In genomic region chr12:106309671-106310313, GRCh38 we compare ENCODE assay signal across 12 cellular contexts. TPM values are rescaled to one million over a fixed set of nuclear protein-coding genes. Genes with fewer than 3 reads are reported as not detected.
DNase-seq lines count a peak whose midpoint lies in the region; ATAC-seq and TF ChIP-seq lines count a peak whose summit lies in the region.
"Had no signal": no experiment of that assay in that cellular context is flagged by ENCODE, and none has a peak within 500 bp of the region (broad histone marks: within the 10 kb centered on the region; RNA-seq: fewer than 3 reads in every experiment).

No MANE protein-coding gene starts in this region.

- H3K36me3 Mint-ChIP-seq in chondrocyte (ENCODE audit: low read depth) = no peaks in the 10 kb centered on the region
- H3K36me3 Mint-ChIP-seq in activated T-helper 2 cell treated with anti-CD3 and anti-CD28 coated beads, Interferon-gamma antibody, Interleukin-2, Interleukin-4, amounts not matched to agents 10 μg/mL and 5 μg/mL and 100 μg/mL, durations not matched to agents 14 hours and 24 hours and 36 hours (ENCODE audit: low read depth) = no peaks in the 10 kb centered on the region
- peaks cover 2% of the 10 kb centered on the region for H3K36me3 Mint-ChIP-seq in neural progenitor cell

- H3K4me3 ChIP-seq in HEK293 (ENCODE audit: low read depth, low read length) (no peak overlapping the region), lung (no peak overlapping the region), neural progenitor cell (no peak overlapping the region)
- H3K4me3 ChIP-seq: mucosa of descending colon had no signal

- H3K9me3 ChIP-seq in HEK293 (ENCODE audit: control insufficient read depth, insufficient read depth, low read depth, low read length) = no peaks in the 10 kb centered on the region
- H3K9me3 ChIP-seq in lung (ENCODE audit: control insufficient read depth in 2 of 2, insufficient read depth in 1 of 2, low read length in 1 of 2) = no peaks in the 10 kb centered on the region
- H3K9me3 ChIP-seq in neural progenitor cell (ENCODE audit: low read depth) = no peaks in the 10 kb centered on the region
- H3K9me3 ChIP-seq: mucosa of descending colon had no signal

- H4K20me1 ChIP-seq in neural progenitor cell (ENCODE audit: low read depth) = no peaks in the 10 kb centered on the region

- no peaks in the 10 kb centered on the region for H3F3A ChIP-seq in neural progenitor cell (ENCODE audit: low read depth)

- no peaks in the 10 kb centered on the region for H3K27me3 Mint-ChIP-seq in chondrocyte (ENCODE audit: low read depth)
- H3K27me3 Mint-ChIP-seq in activated T-helper 2 cell treated with anti-CD3 and anti-CD28 coated beads, Interferon-gamma antibody, Interleukin-2, Interleukin-4, amounts not matched to agents 10 μg/mL and 5 μg/mL and 100 μg/mL, durations not matched to agents 14 hours and 24 hours and 36 hours (ENCODE audit: low read depth) = no peaks in the 10 kb centered on the region
- H3K27me3 Mint-ChIP-seq in neural progenitor cell (ENCODE audit: insufficient read depth, low read depth) = peaks cover 3% of the 10 kb centered on the region

- POLR2A ChIA-PET in HEK293 (lab: Yijun Ruan, JAX) = no interaction called here

- peak; percentile 42 for ATAC-seq in lung (ENCODE audit: insufficient read depth, low FRiP score)
- no peak for ATAC-seq in GM21381 (IDR thresholded peaks at IDR 0.05; ENCODE audit: unreplicated experiment)
- ATAC-seq in HG03342 (IDR thresholded peaks at IDR 0.05; ENCODE audit: unreplicated experiment) = no peak

- no peak overlapping the region for H3K4me2 ChIP-seq in neural progenitor cell

- H3K27me3 ChIP-seq in lung (ENCODE audit: control insufficient read depth, insufficient read depth) (no peaks in the 10 kb centered on the region), neural progenitor cell (no peaks in the 10 kb centered on the region)

- intact Hi-C loops in activated T-helper 2 cell treated with anti-CD3 and anti-CD28 coated beads, Interferon-gamma antibody, Interleukin-2, Interleukin-4, amounts not matched to agents 10 μg/mL and 5 μg/mL and 100 μg/mL, durations not matched to agents 14 hours and 24 hours and 36 hours (cut with micrococcal nuclease) = loop anchor here (10.0 kb wide), 2 partner anchors 1375 to 1705 kb away; partner anchors contain the start of gene PWP1

- DNase-seq in AG08395 (ENCODE audit: low spot score) = peak; percentile 76
- no peak for DNase-seq in chondrocyte (ENCODE audit: low spot score)
- no peak for DNase-seq in lung (ENCODE audit: low spot score)
- no peak for DNase-seq in activated T-helper 2 cell treated with anti-CD3 and anti-CD28 coated beads, Interferon-gamma antibody, Interleukin-2, Interleukin-4, amounts not matched to agents 10 μg/mL and 5 μg/mL and 100 μg/mL, durations not matched to agents 14 hours and 24 hours and 36 hours (ENCODE audit: low spot score)
- no peak for DNase-seq in neural progenitor cell (ENCODE audit: low spot score)
- DNase-seq: mucosa of descending colon, NCI-H524 had no signal

- no peaks in the 10 kb centered on the region; a peak in 1 of 3 replicates for H3K36me3 ChIP-seq in HEK293 (ENCODE audit: control insufficient read depth in 2 of 2, insufficient read depth in 1 of 2, low read length in 2 of 2)
- peaks cover 7 to 9% of the 10 kb centered on the region in 2 donors for H3K36me3 ChIP-seq in lung (ENCODE audit: control insufficient read depth in 2 of 2, insufficient read depth in 2 of 2, low read length in 2 of 2)
- H3K36me3 ChIP-seq in neural progenitor cell = no peaks in the 10 kb centered on the region

- H3K4me3 Mint-ChIP-seq in chondrocyte (ENCODE audit: unreplicated experiment) (no peak overlapping the region), neural progenitor cell (no peak overlapping the region)
- no peak overlapping the region for H3K4me3 Mint-ChIP-seq in activated T-helper 2 cell treated with anti-CD3 and anti-CD28 coated beads, Interferon-gamma antibody, Interleukin-2, Interleukin-4, amounts not matched to agents 10 μg/mL and 5 μg/mL and 100 μg/mL, durations not matched to agents 14 hours and 24 hours and 36 hours (ENCODE audit: low read depth)
- H3K4me3 Mint-ChIP-seq: activated T-helper 1 cell treated with anti-CD3 and anti-CD28 coated beads, Interleukin-12 subunit alpha, Interleukin-12 subunit beta, Interleukin-2, Interleukin-4 antibody, amounts not matched to agents 30 ng/mL and 10 ng/mL and 1 ng/mL, durations not matched to agents 14 hours and 24 hours and 36 hours; T-helper 1 cell treated with Interleukin-12 subunit alpha and Interleukin-12 subunit beta and Interleukin-4 antibody, amounts not matched to agents 30 μg/mL and 1 μg/mL, for 36 hours had no signal

- CTCF ChIA-PET in HEK293 (lab: Yijun Ruan, JAX) = interaction anchor here (0.6 kb wide), 1 partner anchor 42 kb away, joined by 3 read pairs; no protein-coding TSS in a partner anchor

- H3K27ac Mint-ChIP-seq in chondrocyte (ENCODE audit: unreplicated experiment) (peak overlapping the region; percentile 94), neural progenitor cell (no peak overlapping the region)
- H3K27ac Mint-ChIP-seq in activated T-helper 2 cell treated with anti-CD3 and anti-CD28 coated beads, Interferon-gamma antibody, Interleukin-2, Interleukin-4, amounts not matched to agents 10 μg/mL and 5 μg/mL and 100 μg/mL, durations not matched to agents 14 hours and 24 hours and 36 hours = no peak overlapping the region
- H3K27ac Mint-ChIP-seq: activated T-helper 1 cell treated with anti-CD3 and anti-CD28 coated beads, Interleukin-12 subunit alpha, Interleukin-12 subunit beta, Interleukin-2, Interleukin-4 antibody, amounts not matched to agents 30 ng/mL and 10 ng/mL and 1 ng/mL, durations not matched to agents 14 hours and 24 hours and 36 hours; T-helper 1 cell treated with Interleukin-12 subunit alpha and Interleukin-12 subunit beta and Interleukin-4 antibody, amounts not matched to agents 30 μg/mL and 1 μg/mL, for 36 hours had no signal

- 62 to 77% methylated on average over 5 of the region's 5 CpGs for WGBS in lung, 2 donors

- no peaks in the 10 kb centered on the region for H3K4me1 ChIP-seq in HEK293 (ENCODE audit: control insufficient read depth, insufficient read depth, low read length)
- H3K4me1 ChIP-seq in lung (ENCODE audit: control insufficient read depth in 2 of 2, insufficient read depth in 2 of 2, low read length in 2 of 2) = peaks cover 10 to 27% of the 10 kb centered on the region in 2 donors
- H3K4me1 ChIP-seq in neural progenitor cell = peaks cover 8% of the 10 kb centered on the region

- no peak overlapping the region for H3K9ac ChIP-seq in neural progenitor cell

- H3K27ac ChIP-seq in HEK293 (ENCODE audit: extremely low read depth, low read depth, low read length) (no peak overlapping the region), lung (ENCODE audit: low read depth in 1 of 2, low read length in 1 of 2) (peak overlapping the region in 1 of 2 donors; percentile 37), neural progenitor cell (no peak overlapping the region)

- H3K79me2 ChIP-seq in neural progenitor cell (ENCODE audit: low read depth) = no peaks in the 10 kb centered on the region

- H2AFZ ChIP-seq in neural progenitor cell (replicated peaks) = no peak overlapping the region

- TF ChIP-seq CTCF in HEK293 (tag by site-specific recombination; IDR thresholded peaks at IDR 0.05) = no peak
- TF ChIP-seq CTCF in chondrocyte (IDR thresholded peaks at IDR 0.05) = no peak
- TF ChIP-seq CTCF in lung (IDR thresholded peaks at IDR 0.05; ENCODE audit: control extremely low read depth, extremely low read depth) = no peak
- no peak for TF ChIP-seq CTCF in neural progenitor cell (IDR thresholded peaks at IDR 0.05)

- H3K9me3 Mint-ChIP-seq in chondrocyte (ENCODE audit: low read depth) (no peaks in the 10 kb centered on the region), neural progenitor cell (no peaks in the 10 kb centered on the region)
- H3K9me3 Mint-ChIP-seq in activated T-helper 2 cell treated with anti-CD3 and anti-CD28 coated beads, Interferon-gamma antibody, Interleukin-2, Interleukin-4, amounts not matched to agents 10 μg/mL and 5 μg/mL and 100 μg/mL, durations not matched to agents 14 hours and 24 hours and 36 hours = no peaks in the 10 kb centered on the region
- H3K9me3 Mint-ChIP-seq: activated T-helper 1 cell treated with anti-CD3 and anti-CD28 coated beads, Interleukin-12 subunit alpha, Interleukin-12 subunit beta, Interleukin-2, Interleukin-4 antibody, amounts not matched to agents 30 ng/mL and 10 ng/mL and 1 ng/mL, durations not matched to agents 14 hours and 24 hours and 36 hours; T-helper 1 cell treated with Interleukin-12 subunit alpha and Interleukin-12 subunit beta and Interleukin-4 antibody, amounts not matched to agents 30 μg/mL and 1 μg/mL, for 36 hours had no signal

- H3K4me1 Mint-ChIP-seq in chondrocyte (ENCODE audit: low read depth) (peaks cover 31% of the 10 kb centered on the region), neural progenitor cell (peaks cover 16% of the 10 kb centered on the region)
- H3K4me1 Mint-ChIP-seq in activated T-helper 2 cell treated with anti-CD3 and anti-CD28 coated beads, Interferon-gamma antibody, Interleukin-2, Interleukin-4, amounts not matched to agents 10 μg/mL and 5 μg/mL and 100 μg/mL, durations not matched to agents 14 hours and 24 hours and 36 hours (ENCODE audit: low read depth) = peaks cover 12% of the 10 kb centered on the region

TF ChIP-seq in HEK293, 187 proteins besides CTCF, POLR2A, EP300 and RAD21 (continues in another document):
- TF ChIP-seq ZNF48 (tag by site-specific recombination; IDR thresholded peaks at IDR 0.05) (no peak), ZSCAN16 (tag by site-specific recombination; IDR thresholded peaks at IDR 0.05) (no peak), SCRT1 (tag by site-specific recombination; IDR thresholded peaks at IDR 0.05; ENCODE audit: borderline replicate concordance) (peak; percentile 75), ZNF16 (tag by site-specific recombination; IDR thresholded peaks at IDR 0.05; ENCODE audit: low read depth) (no peak)

RNA-seq across cellular contexts. Expression of gene TCP11L2, which starts 7.3 kb away (rescaled TPM):
- 16.4 to 31.2 TPM (median 29.5 TPM) in 3 replicates for total RNA-seq in chondrocyte
- 10 to 100 TPM; 42.5 to 78.5 TPM for total RNA-seq in lung
- polyA plus RNA-seq in lung = 1 to 10 TPM; 4.9 to 7.1 TPM
- 4.8 and 5.1 TPM in 2 replicates for total RNA-seq in activated T-helper 2 cell treated with anti-CD3 and anti-CD28 coated beads, Interferon-gamma antibody, Interleukin-2, Interleukin-4, amounts not matched to agents 10 μg/mL and 5 μg/mL and 100 μg/mL, durations not matched to agents 14 hours and 24 hours and 36 hours
- total RNA-seq in neural progenitor cell (ENCODE audit: low replicate concordance) = 7.8 and 8.8 TPM in 2 replicates

RNA-seq across cellular contexts. Expression of gene POLR3B, which starts 47.8 kb away (rescaled TPM):
- total RNA-seq in chondrocyte (9.6 to 14.5 TPM (median 10.7 TPM) in 3 replicates), lung (10 to 100 TPM; 11.4 to 13.5 TPM), neural progenitor cell (ENCODE audit: low replicate concordance) (8.4 and 8.8 TPM in 2 replicates)
- 1 to 10 TPM; 3.6 to 6.6 TPM for polyA plus RNA-seq in lung
- total RNA-seq in activated T-helper 2 cell treated with anti-CD3 and anti-CD28 coated beads, Interferon-gamma antibody, Interleukin-2, Interleukin-4, amounts not matched to agents 10 μg/mL and 5 μg/mL and 100 μg/mL, durations not matched to agents 14 hours and 24 hours and 36 hours = 8.7 and 8.9 TPM in 2 replicates
